ENCODE assay signal across 16 cellular contexts in genomic region chr5:32471784-32472183, GRCh38. TPM values are rescaled to one million over a fixed set of nuclear protein-coding genes. Genes with fewer than 3 reads are reported as not detected.
DNase-seq lines count a peak whose midpoint lies in the region; ATAC-seq and TF ChIP-seq lines count a peak whose summit lies in the region.
"Had no signal": no experiment of that assay in that cellular context is flagged by ENCODE, and none has a peak within 500 bp of the region (broad histone marks: within the 10 kb centered on the region; RNA-seq: fewer than 3 reads in every experiment).

No MANE protein-coding gene starts in this region.

- no peaks in the 10 kb centered on the region for H3K79me2 ChIP-seq in SK-N-SH (ENCODE audit: insufficient read depth)

- H3K9ac ChIP-seq in SK-N-SH = no peak overlapping the region

- TF ChIP-seq RAD21 in SK-N-SH (IDR thresholded peaks at IDR 0.05; ENCODE audit: low read length) = peak; percentile 61

- WGBS in SK-N-SH (ENCODE audit: low lambda C conversion rate) = 84% methylated on average over 2 of the region's 2 CpGs

- H3F3A ChIP-seq in SK-N-SH (replicated peaks; ENCODE audit: insufficient read depth) = no peaks in the 10 kb centered on the region

- no peak for ATAC-seq in GM19023 (IDR thresholded peaks at IDR 0.05; ENCODE audit: unreplicated experiment)
- ATAC-seq: activated CD8-positive, alpha-beta memory T cell treated with anti-CD3 and anti-CD28 coated beads, Interleukin-2, amount 10 ng/mL, durations not matched to agents 7 days and 5 days; left lung had no signal

- no peak for TF ChIP-seq CTCF in SK-N-SH (IDR thresholded peaks at IDR 0.05)

- no peak overlapping the region for H2AFZ ChIP-seq in SK-N-SH (ENCODE audit: low read depth)

- H3K27me3 ChIP-seq in SK-N-SH (ENCODE audit: insufficient read depth) = no peaks in the 10 kb centered on the region; the same call in 1 of the 2 replicates
- H3K27me3 ChIP-seq: ascending aorta, left lung, right atrium auricular region had no signal

- H3K4me3 ChIP-seq in SK-N-SH (ENCODE audit: low read depth in 2 of 2, low read length in 1 of 2) = no peak overlapping the region
- H3K4me3 ChIP-seq: ascending aorta, coronary artery, left lung, right atrium auricular region had no signal

- no peaks in the 10 kb centered on the region for H4K20me1 ChIP-seq in SK-N-SH (ENCODE audit: insufficient read depth)

- CTCF ChIA-PET in SK-N-SH (lab: Yijun Ruan, JAX) = interaction anchor here (0.6 to 2.2 kb wide), 10 partner anchors 9 to 245 kb away, joined by 3 to 14 read pairs (median 4); no protein-coding TSS in a partner anchor

- H3K9me2 ChIP-seq in SK-N-SH = no peaks in the 10 kb centered on the region

- no peak for TF ChIP-seq EP300 in SK-N-SH (IDR thresholded peaks at IDR 0.05; ENCODE audit: borderline replicate concordance in 1 of 2, low read depth in 1 of 2, low read length in 1 of 2)

- H3K27ac ChIP-seq in SK-N-SH (ENCODE audit: low read depth in 2 of 2, low read length in 1 of 2) = no peak overlapping the region
- H3K27ac ChIP-seq: ascending aorta, coronary artery, left lung, right atrium auricular region had no signal

- no peaks in the 10 kb centered on the region for H3K36me3 ChIP-seq in SK-N-SH (replicated peaks in 1 of 2; ENCODE audit: control insufficient read depth in 1 of 2, insufficient read depth in 2 of 2, low read length in 1 of 2)
- H3K36me3 ChIP-seq: ascending aorta, left lung, right atrium auricular region had no signal

- no peak overlapping the region for H3K4me2 ChIP-seq in SK-N-SH

- H3K9me3 ChIP-seq in SK-N-SH = no peaks in the 10 kb centered on the region
- H3K9me3 ChIP-seq: ascending aorta, left lung, right atrium auricular region had no signal

- DNase-seq in NCI-H748 (lab: John Stamatoyannopoulos, UW; ENCODE audit: unreplicated experiment) (peak; percentile 55), NCI-H748 treated with DMSO at 0.1 percent for 48 hours (lab: John Stamatoyannopoulos, UW) (no peak), SK-N-SH (peak; percentile 21), kidney tubule cell (ENCODE audit: low spot score) (peak; percentile 4), superior temporal gyrus (ENCODE audit: extremely low spot score) (peak; percentile 49), AG08395 (ENCODE audit: low spot score) (no peak), dermis blood vessel endothelial cell (no peak)
- DNase-seq: ACHN; activated CD8-positive, alpha-beta memory T cell treated with anti-CD3 and anti-CD28 coated beads, Interleukin-2, amount 10 ng/mL, durations not matched to agents 7 days and 5 days; hippocampal formation; left lung; NCI-H1092 had no signal

- POLR2A ChIA-PET in SK-N-SH (lab: Yijun Ruan, JAX) = no interaction called here

- H3K4me1 ChIP-seq in SK-N-SH (ENCODE audit: control insufficient read depth in 1 of 2, insufficient read depth in 2 of 2, low read depth in 1 of 2, low read length in 1 of 2) = no peaks in the 10 kb centered on the region
- H3K4me1 ChIP-seq: ascending aorta, left lung, right atrium auricular region had no signal

TF ChIP-seq in SK-N-SH, 30 proteins besides CTCF, POLR2A, EP300 and RAD21:
- TF ChIP-seq RXRA (IDR thresholded peaks at IDR 0.05; ENCODE audit: borderline replicate concordance, low read depth) = no peak
- no peak for TF ChIP-seq REST (IDR thresholded peaks at IDR 0.05; ENCODE audit: low read depth, low read length)
- no peak for TF ChIP-seq MAX (IDR thresholded peaks at IDR 0.05; ENCODE audit: low read depth)
- TF ChIP-seq GATA2 (CRISPR knock-in tag; IDR thresholded peaks at IDR 0.05) = no peak
- no peak for TF ChIP-seq TEAD4 (IDR thresholded peaks at IDR 0.05; ENCODE audit: borderline replicate concordance, insufficient read depth)
- no peak for TF ChIP-seq ELF1 (IDR thresholded peaks at IDR 0.05)
- no peak for TF ChIP-seq FOSL2 (IDR thresholded peaks at IDR 0.05; ENCODE audit: borderline replicate concordance, low read depth)
- TF ChIP-seq MXI1 (IDR thresholded peaks at IDR 0.05; ENCODE audit: low read depth, low read length) = no peak
- no peak for TF ChIP-seq ZBTB33 (IDR thresholded peaks at IDR 0.05; ENCODE audit: borderline replicate concordance, low read depth)
- no peak for TF ChIP-seq NFIC (IDR thresholded peaks at IDR 0.05; ENCODE audit: borderline replicate concordance)
- no peak for TF ChIP-seq TAF1 (IDR thresholded peaks at IDR 0.05; ENCODE audit: borderline replicate concordance, low read depth, low read length)
- TF ChIP-seq USF2 (IDR thresholded peaks at IDR 0.05; ENCODE audit: borderline replicate concordance, low read depth, low read length) = no peak
- TF ChIP-seq TCF12 (IDR thresholded peaks at IDR 0.05) = no peak
- no peak for TF ChIP-seq MEF2A (IDR thresholded peaks at IDR 0.05; ENCODE audit: borderline replicate concordance, low read depth)
- no peak for TF ChIP-seq RCOR1 (IDR thresholded peaks at IDR 0.05; ENCODE audit: low read length)
- TF ChIP-seq SMC3 (IDR thresholded peaks at IDR 0.05; ENCODE audit: low read depth, low read length) = no peak
- no peak for TF ChIP-seq IRF3 (IDR thresholded peaks at IDR 0.05; ENCODE audit: low read depth, low read length)

RNA-seq across cellular contexts. Expression of gene ZFR, which starts 27.2 kb away (rescaled TPM):
- polyA plus RNA-seq in SK-N-SH (2012; rRNA removed) = 24.6 and 38.0 TPM in 2 replicates
- 32.0 and 33.7 TPM in 2 replicates for polyA plus RNA-seq in SK-N-SH (2012; cell fraction: cytosol; rRNA removed)
- polyA plus RNA-seq in SK-N-SH (2012; cell fraction: nucleus; rRNA removed) = 22.3 and 52.5 TPM in 2 replicates
- 72.8 and 89.7 TPM in 2 replicates for total RNA-seq in dermis blood vessel endothelial cell

Comparison
In these comparisons a context has a peak if more than half of its experiments do, and no peak if none do; other contexts are left out.
1. DNase-seq: peak in NCI-H748 (single experiment), SK-N-SH (single experiment), kidney tubule cell (single experiment) and superior temporal gyrus (single experiment); none in NCI-H748 treated with DMSO at 0.1 percent for 48 hours (single experiment), AG08395 (single experiment) and dermis blood vessel endothelial cell (single experiment).